9 cellular contexts compared by ENCODE assay signal in the genomic region with DNA sequence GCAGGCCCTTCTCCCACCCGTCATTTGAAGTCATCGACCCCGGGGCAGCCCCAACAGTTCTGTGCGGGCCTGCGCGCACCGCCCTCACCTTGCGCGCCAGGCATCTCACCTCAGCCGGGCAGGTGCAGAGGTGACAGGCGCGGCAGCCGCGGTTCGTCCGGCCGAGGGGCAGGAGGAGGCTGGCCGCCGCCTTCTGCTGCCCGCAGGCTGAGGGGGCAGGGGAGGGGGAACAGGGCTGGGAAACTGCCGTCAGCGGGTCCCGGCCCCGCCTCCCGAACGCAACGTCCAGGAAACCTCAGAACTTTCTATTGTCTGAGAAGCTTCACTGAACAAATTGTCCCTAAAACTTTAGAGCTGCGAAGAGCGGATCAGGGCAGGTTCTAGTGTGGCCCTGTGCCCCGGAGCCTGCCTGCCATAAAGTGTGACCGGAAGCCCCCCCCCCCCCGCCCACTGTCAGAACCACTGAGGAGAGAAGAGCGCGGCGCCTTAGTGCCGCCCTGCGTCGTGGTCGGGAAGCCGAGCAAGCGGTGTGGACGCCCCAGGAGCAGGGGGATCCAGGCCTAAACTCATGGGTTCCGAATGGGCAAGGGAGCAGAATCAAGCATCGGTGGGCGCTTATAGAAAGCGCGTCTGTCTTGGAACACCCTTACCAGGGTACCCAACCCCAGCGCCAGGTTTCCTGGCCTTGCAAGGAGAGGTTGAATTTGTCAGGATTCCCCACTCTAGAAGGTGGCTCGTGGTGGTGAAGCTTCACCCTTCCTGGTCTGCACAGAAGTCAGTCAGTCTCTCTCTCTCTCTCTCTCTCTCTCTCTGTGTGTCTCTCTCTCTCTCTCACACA. TPM values are rescaled to one million over a fixed set of nuclear protein-coding genes. Genes with fewer than 3 reads are reported as not detected.
A peak's percentile ranks its signal among the peaks of the same experiment; 100 is the strongest.
DNase-seq lines count a peak whose midpoint lies in the region; ATAC-seq and TF ChIP-seq lines count a peak whose summit lies in the region.
"Had no signal": no experiment of that assay in that cellular context is flagged by ENCODE, and none has a peak within 500 bp of the region (broad histone marks: within the 10 kb centered on the region; RNA-seq: fewer than 3 reads in every experiment).

No MANE protein-coding gene starts in this region.

- H3K4me3 ChIP-seq in mammary epithelial cell (replicated peaks in 1 of 3; ENCODE audit: insufficient read depth in 1 of 3, low read depth in 2 of 3, low read length in 3 of 3) (peak overlapping the region in 2 of 3 experiments; percentile 8 to 13), upper lobe of left lung (peak overlapping the region in 3 of 4 donors; percentile 10 to 33 (median 24))

- in situ Hi-C loops in mammary epithelial cell (cut with MboI; ENCODE audit: low sequenced_read_pairs in 2 of 2) = loop anchor here (25.0 kb wide), 1 partner anchor 839 kb away; no protein-coding TSS in a partner anchor

- no TSS peak for BruUV-seq in mammary epithelial cell (replicated peaks; lab: Mats Ljungman, UMichigan)

- TF ChIP-seq CTCF in mammary epithelial cell (conservative IDR thresholded peaks at IDR 0.05 in 1 of 2, IDR thresholded peaks at IDR 0.05 in 1 of 2; ENCODE audit: extremely low read depth in 1 of 2, insufficient read depth in 1 of 2, low read depth in 1 of 2, low read length in 2 of 2) = no peak
- no peak for TF ChIP-seq CTCF in upper lobe of left lung (IDR thresholded peaks at IDR 0.05)

- no peak for TF ChIP-seq EP300 in upper lobe of left lung (IDR thresholded peaks at IDR 0.05)

- intact Hi-C loops in mammary epithelial cell (cut with micrococcal nuclease) = loop anchor here (10.0 kb wide), 1 partner anchor 273 kb away; no protein-coding TSS in a partner anchor
- intact Hi-C loops in head of caudate nucleus (cut with DNase I) = no loop called here

- H3K4me1 Mint-ChIP-seq in activated T-cell treated with anti-CD3 and anti-CD28 coated beads, Interleukin-2, amount 50 U/mL, for 72 hours (ENCODE audit: low read depth) = peaks cover 23% of the 10 kb centered on the region
- H3K4me1 Mint-ChIP-seq in activated T-cell treated with anti-CD3 and anti-CD28 coated beads, Interleukin-2, amount 50 U/mL, for 4 hours (ENCODE audit: low read depth) = no peaks in the 10 kb centered on the region

- H3K9ac ChIP-seq in mammary epithelial cell (ENCODE audit: insufficient read depth, low read length) = no peak overlapping the region

- H3K79me2 ChIP-seq in mammary epithelial cell (ENCODE audit: insufficient read depth, low read length) = no peaks in the 10 kb centered on the region

- no peaks in the 10 kb centered on the region for H4K20me1 ChIP-seq in mammary epithelial cell (ENCODE audit: insufficient read depth, low read length)

- H3K27me3 Mint-ChIP-seq in activated T-cell treated with anti-CD3 and anti-CD28 coated beads, Interleukin-2, amount 50 U/mL, for 72 hours (ENCODE audit: low read depth) = peaks cover 82% of the 10 kb centered on the region
- H3K27me3 Mint-ChIP-seq in activated T-cell treated with anti-CD3 and anti-CD28 coated beads, Interleukin-2, amount 50 U/mL, for 4 hours (ENCODE audit: low read depth) = peaks cover 89% of the 10 kb centered on the region

- H3K9me3 ChIP-seq in mammary epithelial cell (replicated peaks; ENCODE audit: insufficient read depth, low read length) (peaks cover 2% of the 10 kb centered on the region), upper lobe of left lung (no peaks in the 10 kb centered on the region)

- H3K36me3 ChIP-seq in mammary epithelial cell (ENCODE audit: insufficient read depth, low read length) = no peaks in the 10 kb centered on the region
- no peaks in the 10 kb centered on the region for H3K36me3 ChIP-seq in upper lobe of left lung

- CTCF ChIA-PET in mammary epithelial cell (lab: Charles Lee; ENCODE audit: low non-redundant PET) = interaction anchor here (0.6 kb wide), 1 partner anchor 66 kb away, joined by 3 read pairs; no protein-coding TSS in a partner anchor

- ATAC-seq in activated T-cell treated with anti-CD3 and anti-CD28 coated beads, Interleukin-2, amount 50 U/mL, for 72 hours (replicated peaks in 1 of 2) = no peak
- no peak for ATAC-seq in activated T-cell treated with anti-CD3 and anti-CD28 coated beads, Interleukin-2, amount 50 U/mL, for 4 hours
- peak in 1 of 2 donors; percentile 45 for ATAC-seq in upper lobe of left lung (ENCODE audit: low FRiP score in 2 of 2)

- H3K27ac ChIP-seq in mammary epithelial cell (ENCODE audit: insufficient read depth, low read depth, low read length) = peak overlapping the region; percentile 50
- no peak overlapping the region for H3K27ac ChIP-seq in upper lobe of left lung

- H3K4me1 ChIP-seq in mammary epithelial cell (ENCODE audit: insufficient read depth, low read length) = peaks cover 15% of the 10 kb centered on the region
- H3K4me1 ChIP-seq in upper lobe of left lung = peaks cover 12 to 35% (median 18%) of the 10 kb centered on the region in 4 donors

- peak overlapping the region; percentile 49 for H3K4me2 ChIP-seq in mammary epithelial cell (ENCODE audit: insufficient read depth, low read depth, low read length)

- no peak for DNase-seq in activated T-cell treated with anti-CD3 and anti-CD28 coated beads, Interleukin-2, amount 50 U/mL, for 72 hours
- DNase-seq in activated T-cell treated with anti-CD3 and anti-CD28 coated beads, Interleukin-2, amount 50 U/mL, for 4 hours = no peak
- DNase-seq in mammary epithelial cell = no peak
- DNase-seq in left kidney (ENCODE audit: low read depth, low spot score) = peak; percentile 44
- peak in 1 of 2 donors; percentile 81 for DNase-seq in upper lobe of left lung
- no peak for DNase-seq in head of caudate nucleus
- no peak for DNase-seq in cerebellum (ENCODE audit: low spot score)
- DNase-seq in kidney tubule cell (ENCODE audit: low spot score) = no peak
- DNase-seq: AML-193 had no signal

- TF ChIP-seq POLR2A in upper lobe of left lung (IDR thresholded peaks at IDR 0.05) = no peak

- H3K27ac Mint-ChIP-seq in activated T-cell treated with anti-CD3 and anti-CD28 coated beads, Interleukin-2, amount 50 U/mL, for 72 hours = no peak overlapping the region

- H3K27me3 ChIP-seq in mammary epithelial cell (ENCODE audit: insufficient read depth, low read length) (peaks cover 3% of the 10 kb centered on the region), upper lobe of left lung (peaks cover 0 to 69% (median 23%) of the 10 kb centered on the region in 4 donors)

- H3K9me3 Mint-ChIP-seq in activated T-cell treated with anti-CD3 and anti-CD28 coated beads, Interleukin-2, amount 50 U/mL, for 72 hours = peaks cover 0 to 4% of the 10 kb centered on the region in 2 donors
- peaks cover 9% of the 10 kb centered on the region for H3K9me3 Mint-ChIP-seq in activated T-cell treated with anti-CD3 and anti-CD28 coated beads, Interleukin-2, amount 50 U/mL, for 4 hours

- peaks cover 2 to 6% of the 10 kb centered on the region in 2 donors for H3K36me3 Mint-ChIP-seq in activated T-cell treated with anti-CD3 and anti-CD28 coated beads, Interleukin-2, amount 50 U/mL, for 72 hours (ENCODE audit: insufficient read depth in 2 of 2)
- no peaks in the 10 kb centered on the region for H3K36me3 Mint-ChIP-seq in activated T-cell treated with anti-CD3 and anti-CD28 coated beads, Interleukin-2, amount 50 U/mL, for 4 hours (ENCODE audit: insufficient read depth)

- 20% methylated on average over 15 of the region's 49 CpGs for WGBS in mammary epithelial cell (ENCODE audit: low coverage, missing lambda C conversion rate)
- 4 to 5% methylated on average over 29 to 48 of the region's 49 CpGs for WGBS in upper lobe of left lung, 2 donors

- dilution Hi-C loops in mammary epithelial cell (cut with HindIII; ENCODE audit: low sequenced_read_pairs) = no loop called here

- peak overlapping the region; percentile 80 for H2AFZ ChIP-seq in mammary epithelial cell (ENCODE audit: low read depth, low read length)

- peak overlapping the region; percentile 44 to 57 for H3K4me3 Mint-ChIP-seq in activated T-cell treated with anti-CD3 and anti-CD28 coated beads, Interleukin-2, amount 50 U/mL, for 72 hours
- no peak overlapping the region for H3K4me3 Mint-ChIP-seq in activated T-cell treated with anti-CD3 and anti-CD28 coated beads, Interleukin-2, amount 50 U/mL, for 4 hours

RNA-seq across cellular contexts. Expression of a gene that starts 13.3 kb away (rescaled TPM):
- total RNA-seq in activated T-cell treated with anti-CD3 and anti-CD28 coated beads, Interleukin-2, amount 50 U/mL, for 72 hours = under 1 TPM; 0.07 to 0.10 TPM
- total RNA-seq in activated T-cell treated with anti-CD3 and anti-CD28 coated beads, Interleukin-2, amount 50 U/mL, for 4 hours = not detected
- total RNA-seq in mammary epithelial cell (under 1 TPM in 1 of 2 donors, not detected in 1; 0.17 TPM), upper lobe of left lung (1 to 10 TPM in 1 of 6 donors, under 1 TPM in 4, not detected in 1; 0.13 to 1.2 (median 0.39) TPM), cerebellum (2.8 TPM)
- polyA plus RNA-seq in mammary epithelial cell = 0.01 TPM
- 2.3 TPM for polyA minus RNA-seq in mammary epithelial cell
